19 cellular contexts compared by ENCODE assay signal in the genomic region with DNA sequence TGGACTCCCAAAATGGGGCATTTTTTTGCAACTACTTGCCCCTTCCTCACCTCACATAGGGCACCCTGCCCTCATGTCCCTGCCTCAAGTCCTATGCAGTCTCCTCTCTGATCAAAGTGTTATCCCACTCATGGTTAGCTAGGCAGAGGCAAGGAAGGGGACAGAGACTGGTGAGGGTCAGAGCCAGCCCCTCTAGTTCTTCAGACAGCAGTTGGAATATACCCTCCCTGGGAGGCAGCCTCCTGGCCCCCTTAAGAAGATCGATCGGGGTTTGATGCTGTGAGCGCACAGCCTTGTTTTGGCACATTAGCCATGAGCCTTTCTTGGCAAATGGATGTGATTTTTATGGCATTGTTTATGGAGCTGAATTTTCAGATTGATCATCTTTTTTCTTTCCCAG.
"Had no signal": no experiment of that assay in that cellular context is flagged by ENCODE, and none has a peak within 500 bp of the region (broad histone marks: within the 10 kb centered on the region; RNA-seq: fewer than 3 reads in every experiment).

No MANE protein-coding gene starts in this region.

- ATAC-seq: mucosa of descending colon; naive thymus-derived CD4-positive, alpha-beta T cell; natural killer cell treated with Interleukin-12 subunit alpha and Interleukin-12 subunit beta and Interleukin-15 and Interleukin-18, amount 100 ng/mL, for 72 hours; right cardiac atrium; sciatic nerve; stimulated activated effector memory CD8-positive, alpha-beta T cell treated with anti-CD3 and anti-CD28 coated beads, Interleukin-12 subunit alpha, Interleukin-12 subunit beta, amount 100 ng/mL, for 72 hours had no signal

- H3K36me3 ChIP-seq: left ventricle myocardium inferior, ovary, suprapubic skin, thoracic aorta, tibial artery, uterus had no signal

- H3K4me1 ChIP-seq: left ventricle myocardium inferior, suprapubic skin, tibial artery, uterus had no signal

- H3K9me3 ChIP-seq: mucosa of descending colon, suprapubic skin, thoracic aorta, tibial artery, uterus had no signal

- H3K27ac ChIP-seq: hepatocyte, left ventricle myocardium inferior, ovary, skin epidermis, suprapubic skin, thoracic aorta, tibial artery, uterus had no signal

- H3K27me3 ChIP-seq: hepatocyte, ovary, suprapubic skin, tibial artery, uterus had no signal

- H3K4me3 ChIP-seq: hepatocyte, left ventricle myocardium inferior, lung, mucosa of descending colon, ovary, skin epidermis, suprapubic skin, thoracic aorta, tibial artery, uterus had no signal

- DNase-seq: left ventricle myocardium inferior; midbrain; mucosa of descending colon; naive thymus-derived CD4-positive, alpha-beta T cell; ovary; right cardiac atrium; stimulated activated CD4-positive, alpha-beta T cell treated with anti-CD3 and anti-CD28 coated beads, Interleukin-4, amount 100 ng/mL, for 24 hours; stimulated activated naive CD4-positive, alpha-beta T cell; tibial artery; trophoblast cell; uterus had no signal
